ENCODE assay signal across 9 cellular contexts in the genomic region with DNA sequence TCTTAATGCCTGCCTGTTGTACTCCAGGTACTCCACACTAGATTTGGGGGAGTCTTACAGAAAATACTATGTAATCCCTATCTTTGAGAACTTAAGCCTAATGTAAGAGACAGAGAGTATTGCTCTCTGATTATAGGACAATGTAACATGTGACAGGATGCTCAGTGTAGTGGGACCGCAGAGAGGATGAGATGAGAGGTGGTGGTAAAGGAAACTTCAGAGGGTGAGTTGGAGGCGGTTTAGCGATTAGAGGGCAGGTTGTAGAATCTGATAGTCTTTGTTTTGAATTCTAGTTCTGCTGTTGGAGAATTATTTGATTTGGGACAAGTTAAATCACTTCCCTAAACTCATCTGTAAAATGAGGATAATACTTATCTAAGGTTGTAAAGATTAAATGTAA. TPM values are rescaled to one million over a fixed set of nuclear protein-coding genes. Genes with fewer than 3 reads are reported as not detected.
DNase-seq lines count a peak whose midpoint lies in the region; ATAC-seq, FAIRE-seq and TF ChIP-seq lines count a peak whose summit lies in the region.
"Had no signal": no experiment of that assay in that cellular context is flagged by ENCODE, and none has a peak within 500 bp of the region (broad histone marks: within the 10 kb centered on the region; RNA-seq: fewer than 3 reads in every experiment).

No MANE protein-coding gene starts in this region.

- peak; percentile 79 for ATAC-seq in GM19463 (IDR thresholded peaks at IDR 0.05; ENCODE audit: unreplicated experiment)
- ATAC-seq in HG03432 (IDR thresholded peaks at IDR 0.05; ENCODE audit: unreplicated experiment): peak; percentile 87
- peak; percentile 96 for ATAC-seq in activated T-helper 17 cell treated with anti-CD3 and anti-CD28 coated beads, Interleukin-2, amount 50 U/mL, for 72 hours (replicated peaks)

- no peaks in the 10 kb centered on the region for H3K27me3 Mint-ChIP-seq in CD4-positive, alpha-beta memory T cell
- H3K27me3 Mint-ChIP-seq in activated T-helper 17 cell treated with anti-CD3 and anti-CD28 coated beads, Interleukin-2, amount 50 U/mL, for 72 hours: no peaks in the 10 kb centered on the region

- peaks cover 72% of the 10 kb centered on the region for H3K4me1 ChIP-seq in CD4-positive, alpha-beta memory T cell (ENCODE audit: insufficient read depth, low read length)

- H3K27ac ChIP-seq in CD4-positive, alpha-beta memory T cell (ENCODE audit: low read depth, low read length): no peak overlapping the region
- H3K27ac ChIP-seq: KMS-11 had no signal

- H3K9me3 ChIP-seq in CD4-positive, alpha-beta memory T cell (ENCODE audit: control insufficient read depth in 1 of 2, low read length in 2 of 2): no peaks in the 10 kb centered on the region

- H3K4me3 ChIP-seq in CD4-positive, alpha-beta memory T cell (ENCODE audit: low read length in 2 of 2): no peak overlapping the region

- intact Hi-C loops in CD4-positive, alpha-beta memory T cell (cut with micrococcal nuclease): loop anchor here (2.0 to 5.0 kb wide), 2 partner anchors 14 to 53 kb away; no protein-coding TSS in a partner anchor

- H3K9me3 Mint-ChIP-seq in CD4-positive, alpha-beta memory T cell: no peaks in the 10 kb centered on the region
- no peaks in the 10 kb centered on the region for H3K9me3 Mint-ChIP-seq in activated T-helper 17 cell treated with anti-CD3 and anti-CD28 coated beads, Interleukin-2, amount 50 U/mL, for 72 hours

- DNase-seq in CD4-positive, alpha-beta memory T cell: peak; percentile 67 to 78 (median 73)
- no peak for DNase-seq in amniotic stem cell (lab: John Stamatoyannopoulos, UW)
- no peak for DNase-seq in DMS53 (lab: John Stamatoyannopoulos, UW)
- no peak for DNase-seq in GM12892 (ENCODE audit: insufficient read length)
- no peak for DNase-seq in NCI-H1417 (lab: John Stamatoyannopoulos, UW)

- TF ChIP-seq POLR2A in GM12892 (IDR thresholded peaks at IDR 0.05; ENCODE audit: low read depth, low read length): no peak

- peak overlapping the region; percentile 2 to 86 (median 48) for H3K27ac Mint-ChIP-seq in CD4-positive, alpha-beta memory T cell
- H3K27ac Mint-ChIP-seq in activated T-helper 17 cell treated with anti-CD3 and anti-CD28 coated beads, Interleukin-2, amount 50 U/mL, for 72 hours: peak overlapping the region; percentile 49

- FAIRE-seq in GM12892 (lab: Jason Lieb, UNC): no peak

- peaks cover 16 to 28% of the 10 kb centered on the region in 2 donors for H3K36me3 Mint-ChIP-seq in CD4-positive, alpha-beta memory T cell
- peaks cover 59% of the 10 kb centered on the region for H3K36me3 Mint-ChIP-seq in activated T-helper 17 cell treated with anti-CD3 and anti-CD28 coated beads, Interleukin-2, amount 50 U/mL, for 72 hours (ENCODE audit: low read depth)

- H3K27me3 ChIP-seq in CD4-positive, alpha-beta memory T cell (ENCODE audit: insufficient read depth, low read length): no peaks in the 10 kb centered on the region

- H3K4me1 Mint-ChIP-seq in CD4-positive, alpha-beta memory T cell: peaks cover 49 to 78% (median 52%) of the 10 kb centered on the region in 4 donors
- peaks cover 39% of the 10 kb centered on the region for H3K4me1 Mint-ChIP-seq in activated T-helper 17 cell treated with anti-CD3 and anti-CD28 coated beads, Interleukin-2, amount 50 U/mL, for 72 hours

- H3K36me3 ChIP-seq in CD4-positive, alpha-beta memory T cell (ENCODE audit: insufficient read depth, low read length): no peaks in the 10 kb centered on the region

- POLR2A ChIA-PET in CD4-positive, alpha-beta memory T cell (lab: Charles Lee; ENCODE audit: partially characterized antibody): interaction anchor here (1.8 kb wide), 1 partner anchor 67 kb away, joined by 6 read pairs; a partner anchor contains a TSS

- peak overlapping the region; percentile 2 to 65 (median 59) for H3K4me3 Mint-ChIP-seq in CD4-positive, alpha-beta memory T cell
- H3K4me3 Mint-ChIP-seq in activated T-helper 17 cell treated with anti-CD3 and anti-CD28 coated beads, Interleukin-2, amount 50 U/mL, for 72 hours: peak overlapping the region; percentile 70

- CTCF ChIA-PET in CD4-positive, alpha-beta memory T cell (lab: Charles Lee; ENCODE audit: partially characterized antibody): interaction anchor here (0.8 kb wide), 1 partner anchor 18 kb away, joined by 3 read pairs; no protein-coding TSS in a partner anchor

RNA-seq across cellular contexts. Expression of a gene that starts 5.4 kb away (rescaled TPM):
- 10 to 100 TPM; 51.2 to 51.6 TPM for total RNA-seq in CD4-positive, alpha-beta memory T cell
- polyA plus RNA-seq in CD4-positive, alpha-beta memory T cell: 100 to 1,000 TPM in 1 of 2 donors, 10 to 100 TPM in 1; 81.0 to 103 TPM
- total RNA-seq in activated T-helper 17 cell treated with anti-CD3 and anti-CD28 coated beads, Interleukin-2, amount 50 U/mL, for 72 hours: 10 to 100 TPM; 25.2 to 60.6 TPM
- polyA plus RNA-seq in GM12892 (2012; ENCODE audit: missing spikeins): 12.8 TPM

Comparison
In these comparisons a context has a peak if more than half of its experiments do, and no peak if none do; other contexts are left out.
1. DNase-seq: peak in CD4-positive, alpha-beta memory T cell (5 of 5); none in amniotic stem cell (single experiment), DMS53 (single experiment), GM12892 (single experiment) and NCI-H1417 (0 of 3).
2. Peak in every context shown above with its lines, with median percentiles within 50 percentile points of each other: ATAC-seq.